In the genomic region with DNA sequence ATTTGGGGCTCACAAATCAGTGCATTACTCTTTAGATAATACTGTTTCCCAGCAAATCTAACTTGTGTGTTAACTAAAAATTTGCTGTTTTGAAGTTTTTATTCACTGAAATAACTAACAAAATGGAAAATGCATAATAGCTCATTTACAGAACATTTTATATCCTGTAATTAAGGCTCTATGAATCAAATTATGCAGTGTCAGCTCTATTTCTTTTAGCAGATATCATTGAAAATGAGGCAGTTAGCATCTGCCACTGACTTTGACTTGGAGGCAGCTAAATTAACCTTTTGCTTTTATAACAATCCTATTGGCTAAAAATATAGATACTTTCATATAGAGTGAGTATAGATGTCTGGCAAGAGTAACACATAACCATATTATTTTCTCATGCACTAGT, we compare ENCODE assay signal across 18 cellular contexts.
DNase-seq lines count a peak whose midpoint lies in the region; ATAC-seq, FAIRE-seq and TF ChIP-seq lines count a peak whose summit lies in the region.
"Had no signal": no experiment of that assay in that cellular context is flagged by ENCODE, and none has a peak within 500 bp of the region (broad histone marks: within the 10 kb centered on the region; RNA-seq: fewer than 3 reads in every experiment).

No MANE protein-coding gene starts in this region.

- CTCF ChIA-PET in HepG2 (lab: Yijun Ruan, JAX; ENCODE audit: low intra/inter-chr PET ratio, low total read pairs) = no interaction called here

- no peak overlapping the region for H3K4me3 Mint-ChIP-seq in astrocyte (ENCODE audit: unreplicated experiment)
- H3K4me3 Mint-ChIP-seq: CD4-positive, alpha-beta memory T cell; H9 had no signal

- H4K20me1 ChIP-seq in HepG2 (ENCODE audit: insufficient read depth, low read length) (no peaks in the 10 kb centered on the region), astrocyte (ENCODE audit: insufficient read depth, low read length) (no peaks in the 10 kb centered on the region)

- FAIRE-seq in HepG2 (lab: Jason Lieb, UNC) (no peak), astrocyte (lab: Jason Lieb, UNC) (peak; percentile 32), islet of Langerhans (lab: Jason Lieb, UNC) (peak; percentile 24)
- FAIRE-seq: GM12878, GM19239 had no signal

- H3K9me3 ChIP-seq in HepG2 (ENCODE audit: low read length) (peaks cover 72% of the 10 kb centered on the region), right lobe of liver (no peaks in the 10 kb centered on the region), astrocyte (ENCODE audit: insufficient read depth, low read depth, low read length) (no peaks in the 10 kb centered on the region)

- H2AFZ ChIP-seq in HepG2 (ENCODE audit: low read length) (no peak overlapping the region), astrocyte (ENCODE audit: low read depth, low read length) (no peak overlapping the region)
- H2AFZ ChIP-seq: GM23248 had no signal

- H3K9me3 Mint-ChIP-seq in astrocyte (ENCODE audit: unreplicated experiment) = peaks cover 2% of the 10 kb centered on the region

- POLR2A ChIA-PET in HepG2 (lab: Yijun Ruan, JAX) = no interaction called here

- in situ Hi-C loops in HepG2 (cut with HindIII; ENCODE audit: extremely low pct_ligation_motif_present, low pct_unique_long_range_greater_than_20kb) = no loop called here

- ATAC-seq in HepG2 = no peak
- no peak for ATAC-seq in right lobe of liver
- ATAC-seq in HG03039 (IDR thresholded peaks at IDR 0.05; ENCODE audit: unreplicated experiment) = no peak
- ATAC-seq: GM12878, HCT116 had no signal

- DNase-seq in HepG2 (ENCODE audit: low spot score) = no peak
- no peak for DNase-seq in right lobe of liver
- DNase-seq in astrocyte (ENCODE audit: low read depth) = no peak
- no peak for DNase-seq in EL
- DNase-seq: 8988T; C1 segment of cervical spinal cord; CD4-positive, alpha-beta memory T cell; COR-L47; DMS153; DND-41; GDM1; GM23248; H9 had no signal

- TF ChIP-seq EP300 in HepG2 (IDR thresholded peaks at IDR 0.05; ENCODE audit: low read depth in 2 of 2, low read length in 2 of 2) (no peak), HepG2 (CRISPR knock-in tag; IDR thresholded peaks at IDR 0.05; ENCODE audit: borderline replicate concordance) (no peak)

- H3K36me3 ChIP-seq in HepG2 (replicated peaks in 1 of 2; ENCODE audit: control insufficient read depth in 1 of 2, insufficient read depth in 2 of 2, low read length in 2 of 2) = no peaks in the 10 kb centered on the region
- no peaks in the 10 kb centered on the region for H3K36me3 ChIP-seq in right lobe of liver
- no peaks in the 10 kb centered on the region for H3K36me3 ChIP-seq in astrocyte (ENCODE audit: insufficient read depth, low read length)

- TF ChIP-seq CTCF in HepG2 (CRISPR knock-in tag; IDR thresholded peaks at IDR 0.05) = no peak
- no peak for TF ChIP-seq CTCF in right lobe of liver (IDR thresholded peaks at IDR 0.05)
- TF ChIP-seq CTCF in astrocyte (IDR thresholded peaks at IDR 0.05; ENCODE audit: insufficient read depth, low read depth, low read length) = no peak

- TF ChIP-seq POLR2A in HepG2 (IDR thresholded peaks at IDR 0.05; ENCODE audit: insufficient read depth in 1 of 2, low read depth in 2 of 2, low read length in 2 of 2) (no peak), right lobe of liver (IDR thresholded peaks at IDR 0.05) (no peak)

- no peak overlapping the region for H3K9ac ChIP-seq in HepG2 (ENCODE audit: insufficient read depth, low read depth, low read length)
- H3K9ac ChIP-seq in astrocyte (ENCODE audit: low read length) = no peak overlapping the region
- H3K9ac ChIP-seq: GM23248 had no signal

- H3K4me3 ChIP-seq in HepG2 (replicated peaks in 1 of 3; ENCODE audit: insufficient read depth in 1 of 3, low read depth in 2 of 3, low read length in 3 of 3) (no peak overlapping the region), right lobe of liver (no peak overlapping the region), astrocyte (ENCODE audit: insufficient read depth, low read depth, low read length) (no peak overlapping the region)
- H3K4me3 ChIP-seq: GM12878, GM23248 had no signal

- H3K4me2 ChIP-seq in HepG2 (ENCODE audit: low read depth, low read length) = no peak overlapping the region
- no peak overlapping the region for H3K4me2 ChIP-seq in astrocyte (ENCODE audit: low read length)

- H3K27ac ChIP-seq in HepG2 (ENCODE audit: extremely low read length, insufficient read depth, low read length) = no peak overlapping the region
- H3K27ac ChIP-seq in right lobe of liver = no peak overlapping the region
- H3K27ac ChIP-seq in astrocyte (ENCODE audit: low read depth, low read length) = no peak overlapping the region
- H3K27ac ChIP-seq: GM23248 had no signal

- H3K79me2 ChIP-seq in HepG2 (ENCODE audit: insufficient read depth, low read length) (no peaks in the 10 kb centered on the region), astrocyte (ENCODE audit: insufficient read depth, low read length) (no peaks in the 10 kb centered on the region)

- BruUV-seq in HepG2 (replicated peaks; lab: Mats Ljungman, UMichigan) = no TSS peak

- intact Hi-C loops in HepG2 (cut with micrococcal nuclease; ENCODE audit: unreplicated experiment) = no loop called here
- intact Hi-C loops in right lobe of liver (cut with DNase I) = no loop called here

- no peak for TF ChIP-seq RAD21 in HepG2 (CRISPR knock-in tag; IDR thresholded peaks at IDR 0.05)

- H3K27me3 ChIP-seq in HepG2 (ENCODE audit: control insufficient read depth in 1 of 2, insufficient read depth in 2 of 2, low read length in 2 of 2) (no peaks in the 10 kb centered on the region), right lobe of liver (no peaks in the 10 kb centered on the region), astrocyte (ENCODE audit: insufficient read depth, low read length) (no peaks in the 10 kb centered on the region)

- no peaks in the 10 kb centered on the region for H3K27me3 Mint-ChIP-seq in astrocyte (ENCODE audit: low read depth, unreplicated experiment)

- no peaks in the 10 kb centered on the region for H3K36me3 Mint-ChIP-seq in astrocyte (ENCODE audit: low read depth, unreplicated experiment)
- H3K36me3 Mint-ChIP-seq: CD4-positive, alpha-beta memory T cell had no signal

- no peaks in the 10 kb centered on the region for H3K4me1 Mint-ChIP-seq in astrocyte (ENCODE audit: low read depth, unreplicated experiment)
- H3K4me1 Mint-ChIP-seq: CD4-positive, alpha-beta memory T cell; H9 had no signal

- H3K4me1 ChIP-seq in HepG2 (ENCODE audit: insufficient read depth, low read length) (no peaks in the 10 kb centered on the region), right lobe of liver (no peaks in the 10 kb centered on the region), astrocyte (ENCODE audit: insufficient read depth, low read length) (no peaks in the 10 kb centered on the region)

- H3K27ac Mint-ChIP-seq in astrocyte (ENCODE audit: unreplicated experiment) = no peak overlapping the region
- H3K27ac Mint-ChIP-seq: CD4-positive, alpha-beta memory T cell; H9 had no signal

TF ChIP-seq in HepG2, 621 proteins besides CTCF, POLR2A, EP300 and RAD21:
- TF ChIP-seq KMT2A (CRISPR knock-in tag; IDR thresholded peaks at IDR 0.05) = no peak
- peak; percentile 96 for TF ChIP-seq MAFF (IDR thresholded peaks at IDR 0.05; ENCODE audit: low read depth, low read length)
- TF ChIP-seq MAFK (conservative IDR thresholded peaks at IDR 0.05 in 1 of 2, IDR thresholded peaks at IDR 0.05 in 1 of 2; ENCODE audit: low read length in 2 of 2) = peak; percentile 94 to 97
